22 cellular contexts compared by ENCODE assay signal in the genomic region with DNA sequence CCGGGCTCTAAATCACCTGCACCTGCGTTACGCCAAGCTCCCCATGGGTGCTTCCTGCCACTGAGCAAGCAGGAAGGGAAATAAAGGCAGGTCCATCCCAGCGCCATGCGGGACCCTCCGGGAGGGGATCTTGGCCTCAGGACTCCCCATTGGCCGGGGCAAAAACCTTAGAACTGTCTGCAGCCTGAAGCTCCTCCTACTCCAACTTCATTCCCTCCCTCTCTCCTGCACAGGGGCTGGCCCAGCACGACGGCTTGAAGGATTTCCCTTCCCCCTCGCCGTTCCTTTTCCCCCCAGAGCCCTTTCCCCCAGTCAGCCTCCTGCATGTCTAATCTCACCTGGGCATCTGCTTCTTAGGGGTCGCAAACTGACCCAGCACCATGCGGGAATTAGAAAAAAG.
"Had no signal": no experiment of that assay in that cellular context is flagged by ENCODE, and none has a peak within 500 bp of the region (broad histone marks: within the 10 kb centered on the region; RNA-seq: fewer than 3 reads in every experiment).

No MANE protein-coding gene starts in this region.

- H3K27ac Mint-ChIP-seq: activated naive CD4-positive, alpha-beta T cell treated with anti-CD3 and anti-CD28 coated beads, Interleukin-2, amount 50 U/mL, for 72 hours; nephron progenitor cell; stimulated activated effector memory CD8-positive, alpha-beta T cell treated with anti-CD3 and anti-CD28 coated beads, Interleukin-12 subunit alpha, Interleukin-12 subunit beta, amount 100 ng/mL, for 72 hours had no signal

- H3K4me3 Mint-ChIP-seq: brain; dendritic cell treated with granulocyte-macrophage colony-stimulating factor and Interleukin-4, amounts not matched to agents 40 ng/mL and 50 ng/mL, for 4 days; nephron progenitor cell; stimulated activated effector memory CD8-positive, alpha-beta T cell treated with anti-CD3 and anti-CD28 coated beads, Interleukin-12 subunit alpha, Interleukin-12 subunit beta, amount 100 ng/mL, for 72 hours; stimulated activated naive CD8-positive, alpha-beta T cell treated with anti-CD3 and anti-CD28 coated beads, Interleukin-15, amount 100 ng/mL, for 72 hours had no signal

- DNase-seq: activated CD4-positive, alpha-beta T cell treated with anti-CD3 and anti-CD28 coated beads, Interleukin-2, amount 50 U/mL, for 1 hour; activated gamma-delta T cell treated with Interleukin-2 at 50 U/mL for 16 hours; activated T-cell treated with anti-CD3 and anti-CD28 coated beads, Interleukin-2, amount 50 U/mL, for 1 hour; effector CD4-positive, alpha-beta T cell; foreskin keratinocyte; kidney glomerular epithelial cell; mesendoderm; mucosa of descending colon; nephron progenitor cell; occipital lobe; posterior cingulate gyrus; small intestine; stimulated activated CD4-positive, alpha-beta T cell treated with anti-CD3 and anti-CD28 coated beads, Interleukin-2, amount 100 ng/mL, for 24 hours; stimulated activated naive CD8-positive, alpha-beta T cell treated with anti-CD3 and anti-CD28 coated beads, Interleukin-15, amount 100 ng/mL, for 72 hours; T-helper 2 cell; tibial artery had no signal

- H3K27ac ChIP-seq: foreskin keratinocyte, tibial artery had no signal

- H3K9me3 ChIP-seq: mucosa of descending colon had no signal

- H3K9me3 Mint-ChIP-seq: dendritic cell treated with granulocyte-macrophage colony-stimulating factor and Interleukin-4, amounts not matched to agents 40 ng/mL and 50 ng/mL, for 4 days; stimulated activated effector memory CD8-positive, alpha-beta T cell treated with anti-CD3 and anti-CD28 coated beads, Interleukin-12 subunit alpha, Interleukin-12 subunit beta, amount 100 ng/mL, for 72 hours had no signal

- H3K36me3 ChIP-seq: tibial artery had no signal

- ATAC-seq: activated CD4-positive, CD25-positive, alpha-beta regulatory T cell treated with anti-CD3 and anti-CD28 coated beads, Interleukin-2, amount 50 U/mL, for 24 hours; activated naive CD4-positive, alpha-beta T cell treated with anti-CD3 and anti-CD28 coated beads, Interleukin-2, amount 50 U/mL, for 72 hours; mucosa of descending colon; sciatic nerve; stimulated activated effector memory CD8-positive, alpha-beta T cell treated with anti-CD3 and anti-CD28 coated beads, Interleukin-12 subunit alpha, Interleukin-12 subunit beta, amount 100 ng/mL, for 72 hours; stimulated activated naive CD8-positive, alpha-beta T cell treated with anti-CD3 and anti-CD28 coated beads, Interleukin-15, amount 100 ng/mL, for 72 hours had no signal

- H3K27me3 ChIP-seq: tibial artery had no signal

- H3K4me3 ChIP-seq: mucosa of descending colon, tibial artery had no signal

- H3K36me3 Mint-ChIP-seq: activated naive CD4-positive, alpha-beta T cell treated with anti-CD3 and anti-CD28 coated beads, Interleukin-2, amount 50 U/mL, for 72 hours; brain; stimulated activated effector memory CD8-positive, alpha-beta T cell treated with anti-CD3 and anti-CD28 coated beads, Interleukin-12 subunit alpha, Interleukin-12 subunit beta, amount 100 ng/mL, for 72 hours had no signal

- H3K4me1 Mint-ChIP-seq: stimulated activated effector memory CD8-positive, alpha-beta T cell treated with anti-CD3 and anti-CD28 coated beads, Interleukin-12 subunit alpha, Interleukin-12 subunit beta, amount 100 ng/mL, for 72 hours; stimulated activated naive CD8-positive, alpha-beta T cell treated with anti-CD3 and anti-CD28 coated beads, Interleukin-15, amount 100 ng/mL, for 72 hours had no signal
